16 cellular contexts compared by ENCODE assay signal in genomic region chr16:85656351-85657266, GRCh38. TPM values are rescaled to one million over a fixed set of nuclear protein-coding genes. Genes with fewer than 3 reads are reported as not detected.
DNase-seq lines count a peak whose midpoint lies in the region; ATAC-seq and TF ChIP-seq lines count a peak whose summit lies in the region.
"Had no signal": no experiment of that assay in that cellular context is flagged by ENCODE, and none has a peak within 500 bp of the region (broad histone marks: within the 10 kb centered on the region; RNA-seq: fewer than 3 reads in every experiment).

No MANE protein-coding gene starts in this region.

- H3K4me1 ChIP-seq in right atrium auricular region: peaks cover 0 to 43% of the 10 kb centered on the region in 2 donors
- H3K4me1 ChIP-seq in lower lobe of right lung: peaks cover 24% of the 10 kb centered on the region

- H3K4me3 ChIP-seq in right atrium auricular region (no peak overlapping the region), lower lobe of right lung (no peak overlapping the region)
- H3K4me3 ChIP-seq: BLaER1 treated with 17β-estradiol and CSF1 and Interleukin-3, amounts not matched to agents 10 nM and 100 nM; cardiac muscle cell had no signal

- H3K9me3 ChIP-seq in right atrium auricular region (no peaks in the 10 kb centered on the region), lower lobe of right lung (no peaks in the 10 kb centered on the region)
- H3K9me3 ChIP-seq: BLaER1 treated with 17β-estradiol and CSF1 and Interleukin-3, amounts not matched to agents 10 nM and 100 nM had no signal

- intact Hi-C loops in left ventricle myocardium superior (cut with micrococcal nuclease) (no loop called here), lower lobe of right lung (cut with DNase I) (no loop called here)

- DNase-seq in left ventricle myocardium superior: peak; percentile 15
- no peak for DNase-seq in right atrium auricular region (ENCODE audit: low spot score)
- DNase-seq in cerebellar cortex (ENCODE audit: low spot score): peak; percentile 50
- DNase-seq in lower lobe of right lung: peak; percentile 36
- no peak for DNase-seq in NCI-H128 (lab: John Stamatoyannopoulos, UW; ENCODE audit: unreplicated experiment)
- DNase-seq in HCEC 1CT: no peak
- no peak for DNase-seq in GM10266 (ENCODE audit: extremely low spot score)
- DNase-seq: activated CD4-positive, alpha-beta T cell treated with anti-CD3 and anti-CD28 coated beads, Interleukin-2, amount 50 U/mL, for 1 hour; activated CD8-positive, alpha-beta memory T cell treated with anti-CD3 and anti-CD28 coated beads, Interleukin-2, amount 10 ng/mL, durations not matched to agents 7 days and 5 days; mammary epithelial cell; NCI-H1694 treated with DMSO at 0.1 percent for 48 hours; stimulated activated CD4-positive, alpha-beta T cell treated with anti-CD3 and anti-CD28 coated beads, Interleukin-4, amount 100 ng/mL, for 1 hour; stimulated activated naive B cell treated with anti-CD40 and anti-IgM and Interleukin-4, amounts not matched to agents 10 μg/mL and 1 μg/mL and 100 μg/mL, for 72 hours had no signal

- H3K27ac ChIP-seq in right atrium auricular region (no peak overlapping the region), lower lobe of right lung (no peak overlapping the region)
- H3K27ac ChIP-seq: BLaER1 treated with 17β-estradiol and CSF1 and Interleukin-3, amounts not matched to agents 10 nM and 100 nM had no signal

- TF ChIP-seq CTCF in right atrium auricular region (IDR thresholded peaks at IDR 0.05) (no peak), lower lobe of right lung (IDR thresholded peaks at IDR 0.05) (no peak), GM10266 (IDR thresholded peaks at IDR 0.05; ENCODE audit: control insufficient read depth, insufficient read depth, low read depth, missing control alignments) (no peak)

- ATAC-seq in left ventricle myocardium superior (no peak), lower lobe of right lung (no peak), HG03039 (IDR thresholded peaks at IDR 0.05; ENCODE audit: unreplicated experiment) (no peak)
- ATAC-seq: activated CD8-positive, alpha-beta memory T cell treated with anti-CD3 and anti-CD28 coated beads, Interleukin-2, amount 10 ng/mL, durations not matched to agents 7 days and 5 days; stimulated activated naive B cell treated with anti-CD40 and anti-IgM and Interleukin-4, amounts not matched to agents 10 μg/mL and 1 μg/mL and 100 μg/mL, for 72 hours had no signal

- no peaks in the 10 kb centered on the region for H3K27me3 ChIP-seq in right atrium auricular region
- H3K27me3 ChIP-seq in lower lobe of right lung (ENCODE audit: low read depth): no peaks in the 10 kb centered on the region
- H3K27me3 ChIP-seq: cardiac muscle cell had no signal

- peaks cover 58% of the 10 kb centered on the region for H3K36me3 ChIP-seq in right atrium auricular region
- peaks cover 84% of the 10 kb centered on the region for H3K36me3 ChIP-seq in lower lobe of right lung

RNA-seq across cellular contexts. Expression of gene GINS2, which starts 32.1 kb away (rescaled TPM):
- total RNA-seq in left ventricle myocardium superior: 0.42 TPM
- under 1 TPM in 1 of 2 donors, not detected in 1; 0.15 TPM for total RNA-seq in right atrium auricular region
- total RNA-seq in lower lobe of right lung: 1.1 TPM

RNA-seq across cellular contexts. Expression of gene GSE1, which starts 43.5 kb away (rescaled TPM):
- 40.4 TPM for total RNA-seq in left ventricle myocardium superior
- 10 to 100 TPM; 37.1 to 55.7 TPM for total RNA-seq in right atrium auricular region
- total RNA-seq in lower lobe of right lung: 85.2 TPM

Comparison
In these comparisons a context has a peak if more than half of its experiments do, and no peak if none do; other contexts are left out.
1. DNase-seq: peak in left ventricle myocardium superior (single experiment), cerebellar cortex (single experiment) and lower lobe of right lung (single experiment); none in right atrium auricular region (single experiment), NCI-H128 (single experiment), HCEC 1CT (single experiment) and GM10266 (single experiment).